Comparison of ENCODE assay signal across 8 cellular contexts in the genomic region with DNA sequence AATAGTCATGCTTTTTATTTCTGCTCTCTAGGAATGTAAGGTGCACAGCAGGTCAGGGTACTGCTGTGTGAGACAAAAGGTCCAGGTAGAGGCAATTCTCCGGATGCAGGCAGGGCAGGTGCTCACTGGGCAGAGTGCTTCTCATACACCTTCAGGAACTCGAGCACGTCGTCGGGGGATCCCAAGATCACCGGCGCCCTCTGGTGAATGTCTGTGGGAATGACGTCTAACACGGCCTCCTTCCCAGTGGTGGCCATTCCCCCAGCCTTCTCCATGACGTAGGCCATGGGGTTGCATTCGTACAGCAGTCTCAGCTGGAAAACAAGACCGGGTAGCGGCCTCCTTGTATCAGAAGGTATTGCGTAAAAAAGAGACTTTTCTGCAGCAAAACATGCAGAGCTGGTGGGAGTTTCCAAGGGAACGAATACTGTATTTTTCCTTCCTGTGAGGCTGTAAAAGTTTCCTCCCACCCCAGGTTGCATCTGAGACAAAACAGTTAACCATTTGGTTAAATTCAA. TPM values are rescaled to one million over a fixed set of nuclear protein-coding genes. Genes with fewer than 3 reads are reported as not detected.
A peak's percentile ranks its signal among the peaks of the same experiment; 100 is the strongest.
DNase-seq lines count a peak whose midpoint lies in the region; ATAC-seq and TF ChIP-seq lines count a peak whose summit lies in the region.

No MANE protein-coding gene starts in this region.

- H3K4me1 Mint-ChIP-seq in brain: peaks cover 19% of the 10 kb centered on the region

- H3K4me3 Mint-ChIP-seq in brain: peak overlapping the region in 3 of 5 experiments; percentile 22 to 57 (median 42)

- DNase-seq in SIG-M5 treated with dmso at 0.1 percent for 504 hours (lab: John Stamatoyannopoulos, UW; ENCODE audit: unreplicated experiment) (peak; percentile 39), SIG-M5 (lab: John Stamatoyannopoulos, UW) (no peak), NCI-H146 treated with DMSO at 0.1 percent for 48 hours (lab: John Stamatoyannopoulos, UW; ENCODE audit: unreplicated experiment) (peak; percentile 75), UCSD-AML1 (lab: John Stamatoyannopoulos, UW; ENCODE audit: unreplicated experiment) (peak; percentile 69), inferior parietal cortex (ENCODE audit: extremely low spot score) (peak; percentile 64)
- peak; percentile 60 for DNase-seq in stimulated activated CD4-positive, alpha-beta T cell treated with anti-CD3 and anti-CD28 coated beads, Interleukin-12 subunit alpha, Interleukin-12 subunit beta, amount 100 ng/mL, for 4 hours

- TF ChIP-seq CTCF in brain (conservative IDR thresholded peaks at IDR 0.05): peak; percentile 65 to 76

- no peak for ATAC-seq in GM19395 (IDR thresholded peaks at IDR 0.05; ENCODE audit: unreplicated experiment)

- H3K36me3 Mint-ChIP-seq in brain: no peaks in the 10 kb centered on the region

- H3K27ac Mint-ChIP-seq in brain: peak overlapping the region in 3 of 5 experiments; percentile 34 to 94 (median 60)

- H3K27me3 Mint-ChIP-seq in brain: peaks cover 14% of the 10 kb centered on the region

- H3K9me3 Mint-ChIP-seq in brain: no peaks in the 10 kb centered on the region

RNA-seq across cellular contexts. Expression of a gene that starts 9.7 kb away (rescaled TPM):
- polyA plus RNA-seq in brain (ENCODE audit: insufficient read depth, low read depth, low replicate concordance): not detected

RNA-seq across cellular contexts. Expression of a gene that starts 36.0 kb away (rescaled TPM):
- polyA plus RNA-seq in brain (ENCODE audit: insufficient read depth, low read depth, low replicate concordance): 34.7 TPM

RNA-seq across cellular contexts. Expression of a gene that starts 48.4 kb away (rescaled TPM):
- polyA plus RNA-seq in brain (ENCODE audit: insufficient read depth, low read depth, low replicate concordance): 0.80 TPM
